8 cellular contexts compared by ENCODE assay signal in genomic region chr1:15975805-15976680, GRCh38. TPM values are rescaled to one million over a fixed set of nuclear protein-coding genes. Genes with fewer than 3 reads are reported as not detected.
DNase-seq lines count a peak whose midpoint lies in the region; ATAC-seq and TF ChIP-seq lines count a peak whose summit lies in the region.

Gene ZBTB17, minus strand, starts transcription at chr1:15976101. Its CDS starts 27,606 bp downstream, at chr1:15948495.

- H3K4me1 ChIP-seq in lung (ENCODE audit: control insufficient read depth in 2 of 2, insufficient read depth in 2 of 2, low read length in 2 of 2) = peaks cover 0 to 3% of the 10 kb centered on the region in 2 donors

- no peaks in the 10 kb centered on the region for H3K9me3 ChIP-seq in CD4-positive, alpha-beta T cell (ENCODE audit: control insufficient read depth, low read length)
- H3K9me3 ChIP-seq in lung (ENCODE audit: control insufficient read depth in 2 of 2, insufficient read depth in 1 of 2, low read length in 1 of 2) = no peaks in the 10 kb centered on the region

- H3K27ac ChIP-seq in CD4-positive, alpha-beta T cell (ENCODE audit: low read depth, low read length) = peak within 1 kb of the TSS; percentile 67
- peak within 1 kb of the TSS; percentile 85 to 89 for H3K27ac ChIP-seq in lung (ENCODE audit: low read depth in 1 of 2, low read length in 1 of 2)

- no peaks in the 10 kb centered on the region for H3K9me3 Mint-ChIP-seq in CD4-positive, alpha-beta T cell

- peaks cover 32% of the 10 kb centered on the region for H3K36me3 Mint-ChIP-seq in CD4-positive, alpha-beta T cell (ENCODE audit: low read depth)

- no peaks in the 10 kb centered on the region for H3K27me3 Mint-ChIP-seq in CD4-positive, alpha-beta T cell

- H3K36me3 ChIP-seq in lung (ENCODE audit: control insufficient read depth in 2 of 2, insufficient read depth in 2 of 2, low read length in 2 of 2) = peaks cover 2 to 8% of the 10 kb centered on the region in 2 donors

- DNase-seq in CD4-positive, alpha-beta T cell = peak; percentile 91 to 95 (median 94)
- DNase-seq in HS-5 (ENCODE audit: low read depth) = peak; percentile 67
- peak; percentile 65 for DNase-seq in NK-92 (lab: John Stamatoyannopoulos, UW; ENCODE audit: unreplicated experiment)
- peak; percentile 89 to 95 for DNase-seq in activated CD8-positive, alpha-beta memory T cell treated with anti-CD3 and anti-CD28 coated beads for 1 hour (ENCODE audit: extremely low read depth in 1 of 2, low read depth in 1 of 2)
- DNase-seq in effector CD4-positive, alpha-beta T cell = peak; percentile 95
- DNase-seq in lung (ENCODE audit: low spot score) = peak; percentile 92
- DNase-seq in stimulated activated CD4-positive, alpha-beta T cell treated with anti-CD3 and anti-CD28 coated beads, TNF-alpha, amount 100 ng/mL, for 24 hours (ENCODE audit: low read depth in 3 of 3) = peak; percentile 91 to 95 (median 92)

- H3K27ac Mint-ChIP-seq in CD4-positive, alpha-beta T cell = peak within 1 kb of the TSS; percentile 92

- intact Hi-C loops in CD4-positive, alpha-beta T cell (cut with DNase I, micrococcal nuclease) = loop anchor here in 1 of 2 experiments (2.0 to 10.0 kb wide), 6 partner anchors 124 to 1079 kb away; partner anchors contain the start of genes DDI2, SDHB and SZRD1

- peak; percentile 92 for ATAC-seq in CD4-positive, alpha-beta T cell (ENCODE audit: poor library complexity)
- ATAC-seq in GM19467 (IDR thresholded peaks at IDR 0.05; ENCODE audit: unreplicated experiment) (peak; percentile 68), lung (ENCODE audit: insufficient read depth, low FRiP score) (peak; percentile 97)

- WGBS in lung, 2 donors = 8 to 9% methylated on average over 44 to 47 of the region's 47 CpGs

- TF ChIP-seq CTCF in CD4-positive, alpha-beta T cell (IDR thresholded peaks at IDR 0.05) = no peak
- no peak for TF ChIP-seq CTCF in lung (IDR thresholded peaks at IDR 0.05; ENCODE audit: control extremely low read depth, extremely low read depth)

- peak within 1 kb of the TSS; percentile 99 for H3K4me3 Mint-ChIP-seq in CD4-positive, alpha-beta T cell

- H3K27me3 ChIP-seq in CD4-positive, alpha-beta T cell (ENCODE audit: control insufficient read depth, insufficient read depth, low read length) = no peaks in the 10 kb centered on the region
- no peaks in the 10 kb centered on the region for H3K27me3 ChIP-seq in lung (ENCODE audit: control insufficient read depth, insufficient read depth)

- CTCF ChIA-PET in CD4-positive, alpha-beta T cell (lab: Charles Lee) = interaction anchor here (0.9 to 2.0 kb wide), 8 partner anchors 18 to 172 kb away, joined by 3 to 10 read pairs (median 4); partner anchors contain the start of gene SPEN

- H3K4me3 ChIP-seq in lung = peak within 1 kb of the TSS; percentile 99

- peaks cover 34% of the 10 kb centered on the region for H3K4me1 Mint-ChIP-seq in CD4-positive, alpha-beta T cell (ENCODE audit: low read depth)

- POLR2A ChIA-PET in CD4-positive, alpha-beta T cell (lab: Charles Lee) = interaction anchor here (0.5 to 3.0 kb wide), 12 partner anchors 9 to 464 kb away, joined by 3 to 29 read pairs (median 4); partner anchors contain the start of genes NECAP2 and SPEN

RNA-seq across cellular contexts. Expression of gene ZBTB17, which starts in this region (rescaled TPM):
- 10 to 100 TPM; 70.2 to 78.1 TPM for total RNA-seq in CD4-positive, alpha-beta T cell
- 10 to 100 TPM; 28.0 to 44.3 TPM for total RNA-seq in lung
- polyA plus RNA-seq in lung = 10 to 100 TPM; 44.2 to 47.1 TPM

Comparison
In these comparisons a context has a peak if more than half of its experiments do, and no peak if none do; other contexts are left out.
1. Peak in every context shown above with its lines: DNase-seq, ATAC-seq, H3K4me3 ChIP-seq and H3K27ac ChIP-seq.